In genomic region chr5:73644385-73644963, GRCh38 we compare ENCODE assay signal across 19 cellular contexts.
"Had no signal": no experiment of that assay in that cellular context is flagged by ENCODE, and none has a peak within 500 bp of the region (broad histone marks: within the 10 kb centered on the region; RNA-seq: fewer than 3 reads in every experiment).

No MANE protein-coding gene starts in this region.

- H3K36me3 Mint-ChIP-seq: activated naive CD8-positive, alpha-beta T cell treated with anti-CD3 and anti-CD28 coated beads, Interleukin-2, amount 10 ng/mL, durations not matched to agents 7 days and 5 days; stimulated activated naive B cell treated with anti-CD40 and anti-IgM and Interleukin-4, amounts not matched to agents 10 μg/mL and 1 μg/mL and 100 μg/mL, for 72 hours had no signal

- H3K4me1 Mint-ChIP-seq: activated naive CD8-positive, alpha-beta T cell treated with anti-CD3 and anti-CD28 coated beads, Interleukin-2, amount 10 ng/mL, durations not matched to agents 7 days and 5 days; nephron progenitor cell; stimulated activated naive B cell treated with anti-CD40 and anti-IgM and Interleukin-4, amounts not matched to agents 10 μg/mL and 1 μg/mL and 100 μg/mL, for 72 hours had no signal

- FAIRE-seq: endometrium, keratinocyte had no signal

- H3K4me3 ChIP-seq: dorsolateral prefrontal cortex, esophagus muscularis mucosa, spleen, upper lobe of left lung had no signal

- H3K27me3 ChIP-seq: esophagus muscularis mucosa, spleen, upper lobe of left lung had no signal

- DNase-seq: activated CD4-positive, alpha-beta T cell treated with anti-CD3 and anti-CD28 coated beads for 4 hours; activated CD8-positive, alpha-beta memory T cell treated with anti-CD3 and anti-CD28 coated beads, Interleukin-2, amount 50 U/mL, for 4 hours; activated CD8-positive, alpha-beta T cell treated with anti-CD3 and anti-CD28 coated beads for 36 hours; activated naive CD8-positive, alpha-beta T cell treated with anti-CD3 and anti-CD28 coated beads, Interleukin-2, amount 10 ng/mL, durations not matched to agents 7 days and 5 days; aorta; dorsolateral prefrontal cortex; head of caudate nucleus; left ventricle myocardium superior; mesendoderm; nephron progenitor cell; spleen; stimulated activated CD4-positive, alpha-beta T cell treated with anti-CD3 and anti-CD28 coated beads, Interleukin-1b, Interleukin-23, amount 100 ng/mL, for 48 hours; stimulated activated naive B cell treated with anti-CD40 and anti-IgM and Interleukin-4, amounts not matched to agents 10 μg/mL and 1 μg/mL and 100 μg/mL, for 72 hours; upper lobe of left lung had no signal

- H3K9me3 ChIP-seq: esophagus muscularis mucosa, spleen, upper lobe of left lung had no signal

- H3K4me3 Mint-ChIP-seq: activated CD8-positive, alpha-beta T cell treated with anti-CD3 and anti-CD28 coated beads for 36 hours; activated naive CD8-positive, alpha-beta T cell treated with anti-CD3 and anti-CD28 coated beads, Interleukin-2, amount 10 ng/mL, durations not matched to agents 7 days and 5 days; nephron progenitor cell; stimulated activated naive B cell treated with anti-CD40 and anti-IgM and Interleukin-4, amounts not matched to agents 10 μg/mL and 1 μg/mL and 100 μg/mL, for 72 hours had no signal

- H3K4me1 ChIP-seq: esophagus muscularis mucosa had no signal

- H3K27ac Mint-ChIP-seq: activated CD8-positive, alpha-beta T cell treated with anti-CD3 and anti-CD28 coated beads for 36 hours; activated naive CD8-positive, alpha-beta T cell treated with anti-CD3 and anti-CD28 coated beads, Interleukin-2, amount 10 ng/mL, durations not matched to agents 7 days and 5 days; nephron progenitor cell; stimulated activated naive B cell treated with anti-CD40 and anti-IgM and Interleukin-4, amounts not matched to agents 10 μg/mL and 1 μg/mL and 100 μg/mL, for 72 hours had no signal

- H3K27ac ChIP-seq: dorsolateral prefrontal cortex, esophagus muscularis mucosa, spleen, upper lobe of left lung, VCaP had no signal

- H3K36me3 ChIP-seq: esophagus muscularis mucosa, spleen, upper lobe of left lung had no signal

- H3K9me3 Mint-ChIP-seq: activated CD8-positive, alpha-beta T cell treated with anti-CD3 and anti-CD28 coated beads for 36 hours; activated naive CD8-positive, alpha-beta T cell treated with anti-CD3 and anti-CD28 coated beads, Interleukin-2, amount 10 ng/mL, durations not matched to agents 7 days and 5 days; nephron progenitor cell; stimulated activated naive B cell treated with anti-CD40 and anti-IgM and Interleukin-4, amounts not matched to agents 10 μg/mL and 1 μg/mL and 100 μg/mL, for 72 hours had no signal

- ATAC-seq: activated CD8-positive, alpha-beta T cell treated with anti-CD3 and anti-CD28 coated beads for 36 hours; left ventricle myocardium superior; sciatic nerve; stimulated activated naive B cell treated with anti-CD40 and anti-IgM and Interleukin-4, amounts not matched to agents 10 μg/mL and 1 μg/mL and 100 μg/mL, for 72 hours had no signal
